Comparison of ENCODE assay signal across 1 cellular context in genomic region chr7:131327049-131327625, GRCh38.
TF ChIP-seq lines count a peak whose summit lies in the region.

No MANE protein-coding gene starts in this region.

TF ChIP-seq in WTC11, 78 proteins besides CTCF, POLR2A, EP300 and RAD21 (continued from another document):
- no peak for TF ChIP-seq ZNF396 (CRISPR knock-in tag; IDR thresholded peaks at IDR 0.05; ENCODE audit: borderline replicate concordance)
- TF ChIP-seq ESRRA (CRISPR knock-in tag; IDR thresholded peaks at IDR 0.05; ENCODE audit: borderline replicate concordance) = no peak
- no peak for TF ChIP-seq ZSCAN18 (CRISPR knock-in tag; IDR thresholded peaks at IDR 0.05)
- no peak for TF ChIP-seq FOXP1 (CRISPR knock-in tag; IDR thresholded peaks at IDR 0.05; ENCODE audit: borderline replicate concordance)
- no peak for TF ChIP-seq ZNF512 (CRISPR knock-in tag; IDR thresholded peaks at IDR 0.05; ENCODE audit: borderline replicate concordance)
- no peak for TF ChIP-seq MLX (CRISPR knock-in tag; IDR thresholded peaks at IDR 0.05)
